8 cellular contexts compared by ENCODE assay signal in genomic region chr10:32207544-32207943, GRCh38.
A peak's percentile ranks its signal among the peaks of the same experiment; 100 is the strongest.
DNase-seq lines count a peak whose midpoint lies in the region; ATAC-seq, FAIRE-seq and TF ChIP-seq lines count a peak whose summit lies in the region.

No MANE protein-coding gene starts in this region.

- H3K79me2 ChIP-seq in mesendoderm (ENCODE audit: control insufficient read depth, insufficient read depth, low read length): no peaks in the 10 kb centered on the region

- no peak overlapping the region for H2BK120ac ChIP-seq in mesendoderm (ENCODE audit: low read depth, low read length)

- H3K9ac ChIP-seq in mesendoderm (ENCODE audit: low read length): no peak overlapping the region

- H4K5ac ChIP-seq in mesendoderm (ENCODE audit: low read length): no peak overlapping the region

- TF ChIP-seq CTCF in C4-2B (conservative IDR thresholded peaks at IDR 0.05) (peak; percentile 83), LNCaP clone FGC (IDR thresholded peaks at IDR 0.05; ENCODE audit: control insufficient read depth, extremely low read depth, insufficient read depth) (peak; percentile 66), activated B cell treated with CpG ODN at 0.5 μM for 24 hours (IDR thresholded peaks at IDR 0.05) (no peak)

- H3K4me2 ChIP-seq in mesendoderm (ENCODE audit: low read length): no peak overlapping the region

- H2BK15ac ChIP-seq in mesendoderm (replicated peaks; ENCODE audit: low read depth): no peak overlapping the region

- no peaks in the 10 kb centered on the region for H3K27me3 ChIP-seq in mesendoderm (ENCODE audit: insufficient read depth, low read length, poor library complexity)

- no peaks in the 10 kb centered on the region for H3K4me1 ChIP-seq in mesendoderm (ENCODE audit: control insufficient read depth, low read depth, low read length)

- H3K23ac ChIP-seq in mesendoderm (ENCODE audit: low read length): no peak overlapping the region

- no peak overlapping the region for H3K4me3 Mint-ChIP-seq in activated B cell treated with CpG ODN at 0.5 μM for 24 hours

- H3K79me1 ChIP-seq in mesendoderm (ENCODE audit: low read length): no peaks in the 10 kb centered on the region

- no peak overlapping the region for H3K18ac ChIP-seq in mesendoderm (ENCODE audit: low read length)

- peak; percentile 42 for ATAC-seq in activated B cell treated with CpG ODN at 0.5 μM for 24 hours (ENCODE audit: low read depth)

- no peaks in the 10 kb centered on the region for H3K36me3 ChIP-seq in mesendoderm (ENCODE audit: control insufficient read depth, insufficient read depth, low read length)

- intact Hi-C loops in activated B cell treated with CpG ODN at 0.5 μM for 24 hours (cut with micrococcal nuclease) (no loop called here), posterior vena cava (cut with DNase I) (no loop called here)

- H3K56ac ChIP-seq in mesendoderm (ENCODE audit: low read length): no peak overlapping the region

- peaks cover 3% of the 10 kb centered on the region for H3K27me3 Mint-ChIP-seq in activated B cell treated with CpG ODN at 0.5 μM for 24 hours

- DNase-seq in GM19239 (ENCODE audit: insufficient read length, low spot score): peak; percentile 35
- peak; percentile 18 for DNase-seq in LNCaP clone FGC (ENCODE audit: low read depth)
- DNase-seq in activated B cell treated with CpG ODN at 0.5 μM for 24 hours: no peak
- peak; percentile 44 for DNase-seq in central memory CD4-positive, alpha-beta T cell
- DNase-seq in mesendoderm: peak; percentile 66
- DNase-seq in stromal cell of bone marrow (ENCODE audit: low read depth): peak; percentile 21
- DNase-seq in posterior vena cava (ENCODE audit: low spot score): no peak

- no peaks in the 10 kb centered on the region for H3K36me3 Mint-ChIP-seq in activated B cell treated with CpG ODN at 0.5 μM for 24 hours (ENCODE audit: low read depth)

- no peak overlapping the region for H3K27ac Mint-ChIP-seq in activated B cell treated with CpG ODN at 0.5 μM for 24 hours

- no peak overlapping the region for H2AK5ac ChIP-seq in mesendoderm (ENCODE audit: low read length)

- POLR2A ChIA-PET in activated B cell treated with CpG ODN at 0.5 μM for 24 hours (lab: Charles Lee): no interaction called here

- no peak overlapping the region for H2BK5ac ChIP-seq in mesendoderm (ENCODE audit: low read length)

- H3K9me3 Mint-ChIP-seq in activated B cell treated with CpG ODN at 0.5 μM for 24 hours: peaks cover 5% of the 10 kb centered on the region

- H3K4ac ChIP-seq in mesendoderm (ENCODE audit: low read depth, low read length): no peak overlapping the region

- CTCF ChIA-PET in activated B cell treated with CpG ODN at 0.5 μM for 24 hours (lab: Charles Lee): no interaction called here

- no peak for FAIRE-seq in GM19239 (lab: Jason Lieb, UNC)

- H3K4me3 ChIP-seq in LNCaP clone FGC (ENCODE audit: low read depth, low read length) (no peak overlapping the region), mesendoderm (ENCODE audit: low read length) (no peak overlapping the region)

- H3K4me1 Mint-ChIP-seq in activated B cell treated with CpG ODN at 0.5 μM for 24 hours: no peaks in the 10 kb centered on the region

- no peak overlapping the region for H3K27ac ChIP-seq in C4-2B
- no peak overlapping the region for H3K27ac ChIP-seq in mesendoderm (ENCODE audit: low read depth, low read length)

- WGBS in mesendoderm (ENCODE audit: extremely low coverage, insufficient coverage, low lambda C conversion rate): no CpG with 5 or more reads among the region's 2 CpGs

- H4K8ac ChIP-seq in mesendoderm (ENCODE audit: low read depth, low read length): no peak overlapping the region

Comparison
In these comparisons a context has a peak if more than half of its experiments do, and no peak if none do; other contexts are left out.
1. DNase-seq: peak in GM19239 (single experiment), LNCaP clone FGC (single experiment), central memory CD4-positive, alpha-beta T cell (single experiment), mesendoderm (single experiment) and stromal cell of bone marrow (single experiment); none in activated B cell treated with CpG ODN at 0.5 μM for 24 hours (single experiment) and posterior vena cava (single experiment).